In the genomic region with DNA sequence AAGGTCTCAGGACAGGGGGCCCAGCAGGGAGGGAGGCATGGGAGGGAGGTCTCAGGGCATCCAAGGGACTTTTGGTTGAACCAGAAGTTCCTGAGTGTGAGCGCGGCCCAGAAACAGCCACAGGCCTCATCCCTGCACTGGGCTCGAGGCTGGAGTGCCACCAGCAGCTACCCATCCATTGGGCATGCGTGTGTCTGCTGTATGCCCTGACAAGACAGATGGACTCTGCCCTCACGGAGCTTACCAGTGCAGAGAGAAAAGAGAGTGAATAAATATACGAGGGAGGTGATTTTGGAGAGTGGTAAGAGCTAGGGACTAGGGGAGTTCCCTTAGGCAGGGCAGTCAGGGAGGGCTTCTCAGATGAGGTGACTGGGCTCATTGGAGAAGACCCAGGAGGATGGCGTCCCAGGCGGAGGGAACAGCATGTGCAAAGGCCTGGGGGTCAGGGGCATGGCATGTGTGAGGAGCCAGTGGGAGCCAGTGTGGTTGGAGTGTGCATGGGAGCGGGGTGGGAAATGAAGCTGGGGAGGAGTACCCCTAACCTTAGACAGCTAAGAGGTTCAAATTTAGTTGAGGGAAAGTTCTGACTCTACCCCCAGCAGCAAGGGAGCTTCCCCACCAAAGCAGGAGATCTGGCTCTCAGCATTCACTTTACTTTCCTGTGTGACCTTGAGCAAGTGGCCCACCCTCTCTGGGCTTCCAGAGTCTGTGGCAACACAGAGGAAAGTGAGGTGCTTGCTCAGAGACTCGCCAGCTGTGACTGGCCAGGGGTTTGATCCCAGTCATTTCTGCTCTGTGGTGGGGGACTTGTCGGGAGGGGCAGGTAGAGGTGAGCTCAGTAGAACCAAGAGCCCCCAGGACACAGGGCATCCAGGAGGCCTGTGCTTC, we compare ENCODE assay signal across 13 cellular contexts.
"Had no signal": no experiment of that assay in that cellular context is flagged by ENCODE, and none has a peak within 500 bp of the region (broad histone marks: within the 10 kb centered on the region; RNA-seq: fewer than 3 reads in every experiment).

No MANE protein-coding gene starts in this region.

- H3K4me1 ChIP-seq: tibial artery had no signal

- H3K27me3 ChIP-seq: dorsolateral prefrontal cortex, gastroesophageal sphincter, tibial artery had no signal

- H3K4me3 ChIP-seq: dorsolateral prefrontal cortex, gastroesophageal sphincter, tibial artery had no signal

- H3K9me3 ChIP-seq: gastroesophageal sphincter, tibial artery had no signal

- DNase-seq: activated CD4-positive, CD25-positive, alpha-beta regulatory T cell treated with anti-CD3 and anti-CD28 coated beads, Interleukin-2, amount 50 U/mL, for 72 hours; activated naive CD4-positive, alpha-beta T cell treated with anti-CD3 and anti-CD28 coated beads for 36 hours; activated naive CD8-positive, alpha-beta T cell treated with anti-CD3 and anti-CD28 coated beads, Interleukin-2, amount 50 U/mL, for 24 hours; aorta; dorsolateral prefrontal cortex; natural killer cell; T-helper 1 cell; T1000; tibial artery had no signal

- H3K27ac ChIP-seq: tibial artery had no signal

- H3K36me3 ChIP-seq: gastroesophageal sphincter had no signal

- FAIRE-seq: islet of Langerhans had no signal

- ATAC-seq: activated naive CD8-positive, alpha-beta T cell treated with anti-CD3 and anti-CD28 coated beads, Interleukin-2, amount 50 U/mL, for 24 hours; activated T-helper 17 cell treated with anti-CD3 and anti-CD28 coated beads, Interleukin-2, amount 50 U/mL, for 72 hours; gastroesophageal sphincter; natural killer cell; stimulated activated memory B cell treated with anti-CD40 and anti-IgM and Interleukin-4, amounts not matched to agents 10 μg/mL and 1 μg/mL and 100 μg/mL, for 72 hours had no signal
